ENCODE assay signal across 10 cellular contexts in genomic region chr9:113650207-113651131, GRCh38.
A peak's percentile ranks its signal among the peaks of the same experiment; 100 is the strongest.
DNase-seq lines count a peak whose midpoint lies in the region; ATAC-seq and TF ChIP-seq lines count a peak whose summit lies in the region.
"Had no signal": no experiment of that assay in that cellular context is flagged by ENCODE, and none has a peak within 500 bp of the region (broad histone marks: within the 10 kb centered on the region; RNA-seq: fewer than 3 reads in every experiment).

No MANE protein-coding gene starts in this region.

- H3K36me3 Mint-ChIP-seq in naive thymus-derived CD8-positive, alpha-beta T cell: no peaks in the 10 kb centered on the region

- DNase-seq in M059J (ENCODE audit: low read depth) (peak; percentile 80), UCSD-AML1 (lab: John Stamatoyannopoulos, UW; ENCODE audit: unreplicated experiment) (peak; percentile 53), kidney tubule cell (ENCODE audit: low spot score) (peak; percentile 96), esophagus squamous epithelium (lab: John Stamatoyannopoulos, UW) (no peak), aorta (no peak), NAMALWA (ENCODE audit: low spot score) (no peak)
- DNase-seq in naive thymus-derived CD8-positive, alpha-beta T cell: no peak
- DNase-seq: activated B cell treated with CpG ODN at 0.5 μM for 24 hours, cortex of kidney had no signal

- TF ChIP-seq POLR2A in esophagus squamous epithelium (IDR thresholded peaks at IDR 0.05): no peak

- no peaks in the 10 kb centered on the region for H4K20me1 ChIP-seq in BLaER1

- intact Hi-C loops in esophagus squamous epithelium (cut with DNase I) (no loop called here), aorta (cut with DNase I) (loop anchor here (2.0 to 10.0 kb wide), 2 partner anchors 28 to 376 kb away; partner anchors contain the start of genes CDC26 (in 1 of the 2) and PRPF4 (in 1 of the 2))

- no peak overlapping the region for H3K4me3 Mint-ChIP-seq in naive thymus-derived CD8-positive, alpha-beta T cell
- H3K4me3 Mint-ChIP-seq: activated B cell treated with CpG ODN at 0.5 μM for 24 hours had no signal

- H3K4me3 ChIP-seq in BLaER1: no peak overlapping the region
- no peak overlapping the region for H3K4me3 ChIP-seq in esophagus squamous epithelium
- H3K4me3 ChIP-seq in aorta (ENCODE audit: low read length in 2 of 2): no peak overlapping the region

- no peak overlapping the region for H3K27ac Mint-ChIP-seq in naive thymus-derived CD8-positive, alpha-beta T cell
- H3K27ac Mint-ChIP-seq: activated B cell treated with CpG ODN at 0.5 μM for 24 hours had no signal

- no peak for ATAC-seq in aorta (ENCODE audit: low FRiP score)
- ATAC-seq in naive thymus-derived CD8-positive, alpha-beta T cell: no peak

- no peak overlapping the region for H3K9ac ChIP-seq in BLaER1

- peak overlapping the region; percentile 46 for H3K27ac ChIP-seq in BLaER1
- H3K27ac ChIP-seq in esophagus squamous epithelium: no peak overlapping the region
- H3K27ac ChIP-seq in aorta (ENCODE audit: low read depth in 1 of 2, low read length in 2 of 2): no peak overlapping the region

- H3K4me1 ChIP-seq in BLaER1 (peaks cover 55% of the 10 kb centered on the region), esophagus squamous epithelium (peaks cover 0 to 23% (median 10%) of the 10 kb centered on the region in 3 donors), aorta (ENCODE audit: control insufficient read depth in 1 of 2, insufficient read depth in 2 of 2, low read length in 2 of 2) (no peaks in the 10 kb centered on the region)

- 66 to 80% methylated on average over 10 to 11 of the region's 16 CpGs for WGBS in esophagus squamous epithelium, 2 donors
- WGBS in aorta, 2 donors: 73 to 85% methylated on average over 16 of the region's 16 CpGs

- H3K9me3 Mint-ChIP-seq in naive thymus-derived CD8-positive, alpha-beta T cell: no peaks in the 10 kb centered on the region
- H3K9me3 Mint-ChIP-seq: activated B cell treated with CpG ODN at 0.5 μM for 24 hours had no signal

- peak overlapping the region; percentile 68 for H3K4me2 ChIP-seq in BLaER1

- peaks cover 0 to 5% (median 3%) of the 10 kb centered on the region in 4 donors for H3K4me1 Mint-ChIP-seq in naive thymus-derived CD8-positive, alpha-beta T cell
- H3K4me1 Mint-ChIP-seq: activated B cell treated with CpG ODN at 0.5 μM for 24 hours had no signal

- H3K36me3 ChIP-seq in BLaER1: no peaks in the 10 kb centered on the region
- no peaks in the 10 kb centered on the region for H3K36me3 ChIP-seq in esophagus squamous epithelium
- no peaks in the 10 kb centered on the region for H3K36me3 ChIP-seq in aorta (ENCODE audit: control insufficient read depth in 1 of 2, insufficient read depth in 2 of 2, low read length in 1 of 2)

- H3K27me3 ChIP-seq in BLaER1: no peaks in the 10 kb centered on the region
- H3K27me3 ChIP-seq in esophagus squamous epithelium: peaks cover 0 to 10% (median 0%) of the 10 kb centered on the region in 4 donors
- H3K27me3 ChIP-seq in aorta (ENCODE audit: control insufficient read depth in 1 of 2, insufficient read depth in 2 of 2, low read length in 1 of 2): no peaks in the 10 kb centered on the region

- H3K27me3 Mint-ChIP-seq in naive thymus-derived CD8-positive, alpha-beta T cell: peaks cover 0 to 9% (median 2%) of the 10 kb centered on the region in 5 donors

- POLR2A ChIA-PET in naive thymus-derived CD8-positive, alpha-beta T cell (lab: Charles Lee): no interaction called here

- TF ChIP-seq CTCF in esophagus squamous epithelium (IDR thresholded peaks at IDR 0.05): no peak

- H3K9me3 ChIP-seq in BLaER1 (peaks cover 7% of the 10 kb centered on the region; the same call in 1 of the 2 replicates), esophagus squamous epithelium (no peaks in the 10 kb centered on the region), aorta (ENCODE audit: control insufficient read depth, low read length) (no peaks in the 10 kb centered on the region)

Comparison
In these comparisons a context has a peak if more than half of its experiments do, and no peak if none do; other contexts are left out.
1. DNase-seq: peak in M059J (single experiment), UCSD-AML1 (single experiment) and kidney tubule cell (single experiment); none in esophagus squamous epithelium (single experiment), aorta (0 of 2), NAMALWA (single experiment) and naive thymus-derived CD8-positive, alpha-beta T cell (0 of 10).